ENCODE assay signal across 8 cellular contexts in genomic region chr5:37370864-37371726, GRCh38. TPM values are rescaled to one million over a fixed set of nuclear protein-coding genes. Genes with fewer than 3 reads are reported as not detected.
DNase-seq lines count a peak whose midpoint lies in the region; ATAC-seq and TF ChIP-seq lines count a peak whose summit lies in the region.

NUP155 (minus strand) TSS chr5:37371106; CDS start chr5:37370977, 129 bp downstream.

- H3K4me1 ChIP-seq in mammary epithelial cell (ENCODE audit: insufficient read depth, low read length) (peaks cover 20% of the 10 kb centered on the region), smooth muscle cell (ENCODE audit: low read depth) (peaks cover 11% of the 10 kb centered on the region)

- peak within 1 kb of the TSS; percentile 90 for H3K9ac ChIP-seq in mammary epithelial cell (ENCODE audit: insufficient read depth, low read length)
- peak within 1 kb of the TSS; percentile 80 for H3K9ac ChIP-seq in smooth muscle cell (ENCODE audit: low read depth)

- intact Hi-C loops in mammary epithelial cell (cut with micrococcal nuclease) = no loop called here

- ATAC-seq in GM18873 (IDR thresholded peaks at IDR 0.05; ENCODE audit: low FRiP score, unreplicated experiment) (peak; percentile 79), HG03139 (IDR thresholded peaks at IDR 0.05; ENCODE audit: unreplicated experiment) (peak; percentile 86)

- H4K20me1 ChIP-seq in mammary epithelial cell (ENCODE audit: insufficient read depth, low read length) (no peaks in the 10 kb centered on the region), smooth muscle cell (ENCODE audit: low read depth) (peaks cover under 1% of the 10 kb centered on the region)

- TF ChIP-seq CTCF in AG04449 (IDR thresholded peaks at IDR 0.05; ENCODE audit: insufficient read depth, low read length, missing control alignments) (no peak), WERI-Rb-1 (IDR thresholded peaks at IDR 0.05; ENCODE audit: low read depth, low read length) (no peak), mammary epithelial cell (conservative IDR thresholded peaks at IDR 0.05 in 1 of 2, IDR thresholded peaks at IDR 0.05 in 1 of 2; ENCODE audit: extremely low read depth in 1 of 2, insufficient read depth in 1 of 2, low read depth in 1 of 2, low read length in 2 of 2) (no peak), smooth muscle cell (IDR thresholded peaks at IDR 0.05; ENCODE audit: borderline replicate concordance, insufficient read depth, poor library complexity, severe bottlenecking) (no peak)

- H3K9me3 ChIP-seq in WERI-Rb-1 (ENCODE audit: severe bottlenecking) (no peaks in the 10 kb centered on the region), mammary epithelial cell (replicated peaks; ENCODE audit: insufficient read depth, low read length) (no peaks in the 10 kb centered on the region), smooth muscle cell (replicated peaks; ENCODE audit: low read depth) (no peaks in the 10 kb centered on the region)

- 2% methylated on average over 19 of the region's 49 CpGs for WGBS in mammary epithelial cell (ENCODE audit: low coverage, missing lambda C conversion rate)
- 2% methylated on average over 48 of the region's 49 CpGs for WGBS in smooth muscle cell (ENCODE audit: low lambda C conversion rate)

- TSS peak; percentile 93 for BruUV-seq in mammary epithelial cell (replicated peaks; lab: Mats Ljungman, UMichigan)

- POLR2A ChIA-PET in AG04449 (lab: Yijun Ruan, JAX) = interaction anchor here (0.6 to 1.3 kb wide), 6 partner anchors 8 to 465 kb away, joined by 3 to 5 read pairs (median 3); partner anchors contain the start of gene WDR70

- H3K36me3 ChIP-seq in WERI-Rb-1 (peaks cover 26% of the 10 kb centered on the region), mammary epithelial cell (ENCODE audit: insufficient read depth, low read length) (peaks cover 2% of the 10 kb centered on the region), smooth muscle cell (ENCODE audit: low read depth) (no peaks in the 10 kb centered on the region)

- H3K27ac ChIP-seq in WERI-Rb-1 (peak within 1 kb of the TSS; percentile 95), mammary epithelial cell (ENCODE audit: insufficient read depth, low read depth, low read length) (peak within 1 kb of the TSS; percentile 77), smooth muscle cell (ENCODE audit: low read depth) (peak within 1 kb of the TSS; percentile 49)

- H3K4me2 ChIP-seq in mammary epithelial cell (ENCODE audit: insufficient read depth, low read depth, low read length) = peak within 1 kb of the TSS; percentile 97
- H3K4me2 ChIP-seq in smooth muscle cell = peak within 1 kb of the TSS; percentile 96

- in situ Hi-C loops in mammary epithelial cell (cut with MboI; ENCODE audit: low sequenced_read_pairs in 2 of 2) = no loop called here

- H3K79me2 ChIP-seq in mammary epithelial cell (ENCODE audit: insufficient read depth, low read length) = peaks cover 48% of the 10 kb centered on the region
- peaks cover 46% of the 10 kb centered on the region for H3K79me2 ChIP-seq in smooth muscle cell (ENCODE audit: low read depth)

- CTCF ChIA-PET in AG04449 (lab: Yijun Ruan, JAX) (interaction anchor here (0.9 to 1.7 kb wide), 3 partner anchors 8 to 822 kb away, joined by 4 to 11 read pairs (median 5); partner anchors contain the start of gene WDR70), mammary epithelial cell (lab: Charles Lee; ENCODE audit: low non-redundant PET) (interaction anchor here (0.7 to 0.8 kb wide), 2 partner anchors 123 to 571 kb away, joined by 3 to 39 read pairs; no protein-coding TSS in a partner anchor)

- dilution Hi-C loops in mammary epithelial cell (cut with HindIII; ENCODE audit: low sequenced_read_pairs) = no loop called here

- H3F3A ChIP-seq in smooth muscle cell (ENCODE audit: low read depth) = peaks cover 4% of the 10 kb centered on the region

- H3K27me3 ChIP-seq in WERI-Rb-1 (ENCODE audit: insufficient read depth, low read depth, severe bottlenecking) (no peaks in the 10 kb centered on the region), mammary epithelial cell (ENCODE audit: insufficient read depth, low read length) (no peaks in the 10 kb centered on the region), smooth muscle cell (ENCODE audit: low read depth) (no peaks in the 10 kb centered on the region)

- H3K4me3 ChIP-seq in AG04449 (ENCODE audit: low read depth, low read length) (peak within 1 kb of the TSS; percentile 98), WERI-Rb-1 (ENCODE audit: low read depth, low read length) (peak within 1 kb of the TSS; percentile 100), mammary epithelial cell (replicated peaks in 1 of 3; ENCODE audit: insufficient read depth in 1 of 3, low read depth in 2 of 3, low read length in 3 of 3) (peak within 1 kb of the TSS; percentile 78 to 96 (median 79)), smooth muscle cell (peak within 1 kb of the TSS; percentile 81)

- H2AFZ ChIP-seq in mammary epithelial cell (ENCODE audit: low read depth, low read length) (peak within 1 kb of the TSS; percentile 97), smooth muscle cell (ENCODE audit: low read depth) (peak within 1 kb of the TSS; percentile 82)

- peak; percentile 75 for DNase-seq in AG04449 (ENCODE audit: low read depth, low spot score)
- peak; percentile 98 for DNase-seq in NCI-H2227 (lab: John Stamatoyannopoulos, UW; ENCODE audit: unreplicated experiment)
- peak; percentile 93 for DNase-seq in WERI-Rb-1
- DNase-seq in mammary epithelial cell = peak; percentile 99
- peak; percentile 93 for DNase-seq in iPS-NIHi11 (ENCODE audit: low spot score)
- DNase-seq in smooth muscle cell (lab: John Stamatoyannopoulos, UW; ENCODE audit: unreplicated experiment) = peak; percentile 57

RNA-seq across cellular contexts. Expression of gene NUP155, which starts in this region (rescaled TPM):
- total RNA-seq in mammary epithelial cell = 10 to 100 TPM; 30.2 to 36.4 TPM
- polyA plus RNA-seq in mammary epithelial cell = 16.3 TPM
- polyA minus RNA-seq in mammary epithelial cell = 77.8 TPM
- 31.4 and 37.1 TPM in 2 replicates for total RNA-seq in smooth muscle cell
- polyA plus RNA-seq in smooth muscle cell = 11.3 and 12.3 TPM in 2 replicates

Comparison
In these comparisons a context has a peak if more than half of its experiments do, and no peak if none do; other contexts are left out.
1. Peak in every context shown above with its lines: DNase-seq, ATAC-seq, H3K4me3 ChIP-seq and H3K27ac ChIP-seq.